Comparison of ENCODE assay signal across 7 cellular contexts in the genomic region with DNA sequence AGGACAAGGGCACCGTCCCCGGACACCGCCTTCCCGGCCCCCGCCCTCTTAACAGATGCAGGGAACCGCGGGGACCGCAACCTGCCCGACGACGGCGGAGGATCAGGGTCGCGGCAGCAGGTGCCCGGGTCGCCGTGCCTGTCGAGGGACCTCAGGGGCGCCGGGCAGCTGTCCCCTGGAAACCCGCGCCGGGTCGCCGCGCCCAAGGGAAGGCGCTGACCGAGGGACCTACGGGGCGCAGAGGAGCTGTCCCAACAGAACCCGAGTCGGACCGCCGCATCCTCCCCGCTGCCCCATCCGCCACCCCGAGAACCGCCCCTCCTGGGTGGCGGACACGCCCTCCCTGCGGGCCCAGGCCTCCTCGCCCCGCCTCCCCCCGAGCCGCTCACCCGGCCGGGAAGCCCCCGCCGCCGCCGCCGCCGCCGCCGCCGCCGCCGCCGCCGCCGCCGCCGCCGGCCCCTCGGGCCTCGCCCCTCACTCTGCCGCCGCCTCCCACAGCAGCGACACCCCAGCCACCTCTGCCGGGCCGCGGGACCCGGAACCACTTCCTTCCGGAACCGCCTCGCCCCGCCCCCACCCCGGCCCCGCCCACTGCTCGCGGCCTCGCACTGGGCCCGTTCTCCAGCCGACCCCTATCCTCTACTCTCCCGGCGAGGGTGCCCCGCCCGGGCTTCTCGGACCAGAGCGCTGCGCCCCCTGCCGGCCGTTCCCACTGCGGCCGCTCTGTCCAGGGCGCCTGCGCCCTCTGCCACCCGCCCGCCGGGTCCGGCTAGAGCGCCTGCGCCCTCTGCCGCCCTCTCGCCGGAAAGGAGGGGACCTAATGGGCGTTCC. TPM values are rescaled to one million over a fixed set of nuclear protein-coding genes. Genes with fewer than 3 reads are reported as not detected.
DNase-seq lines count a peak whose midpoint lies in the region; ATAC-seq and TF ChIP-seq lines count a peak whose summit lies in the region.

A gene (minus strand): TSS at position 543 of the 831 bp plus-strand sequence. CDS start 20,797 bp downstream, outside the sequence.

- H3K4me3 ChIP-seq in astrocyte of the cerebellum (ENCODE audit: low read depth, low read length), result peak within 1 kb of the TSS; percentile 49

- TF ChIP-seq CTCF in astrocyte of the cerebellum (IDR thresholded peaks at IDR 0.05; ENCODE audit: low read depth, low read length, missing control alignments), result peak; percentile 66

- ATAC-seq in GM18505 (IDR thresholded peaks at IDR 0.05; ENCODE audit: unreplicated experiment) (peak; percentile 94), HG02938 (IDR thresholded peaks at IDR 0.05; ENCODE audit: unreplicated experiment) (peak; percentile 84), sciatic nerve (peak; percentile 99)

- in situ Hi-C loops in astrocyte of the cerebellum (cut with HindIII; ENCODE audit: low sequenced_read_pairs), result no loop called here

- no peak for TF ChIP-seq POLR2A in GM18505 (IDR thresholded peaks at IDR 0.05; ENCODE audit: borderline replicate concordance, extremely low read depth, insufficient read depth, insufficient read length)

- intact Hi-C loops in sciatic nerve (cut with DNase I), result no loop called here

- peak; percentile 72 to 76 for DNase-seq in NCI-H187 (lab: John Stamatoyannopoulos, UW)
- DNase-seq in T-helper 22 cell (ENCODE audit: low read depth), result peak; percentile 68
- peak; percentile 55 for DNase-seq in astrocyte of the cerebellum (ENCODE audit: low read depth)
- DNase-seq in hypothalamus (lab: John Stamatoyannopoulos, UW), result peak; percentile 23 to 89 (median 72)
- DNase-seq in sciatic nerve (ENCODE audit: low spot score), result peak; percentile 94

RNA-seq across cellular contexts. Expression of the gene that starts here (rescaled TPM):
- total RNA-seq in sciatic nerve, result 24.9 TPM

Comparison
In these comparisons a context has a peak if more than half of its experiments do, and no peak if none do; other contexts are left out.
1. Peak in every context shown above with its lines: DNase-seq, ATAC-seq and H3K4me3 ChIP-seq.